Comparison of ENCODE assay signal across 1 cellular context in the genomic region with DNA sequence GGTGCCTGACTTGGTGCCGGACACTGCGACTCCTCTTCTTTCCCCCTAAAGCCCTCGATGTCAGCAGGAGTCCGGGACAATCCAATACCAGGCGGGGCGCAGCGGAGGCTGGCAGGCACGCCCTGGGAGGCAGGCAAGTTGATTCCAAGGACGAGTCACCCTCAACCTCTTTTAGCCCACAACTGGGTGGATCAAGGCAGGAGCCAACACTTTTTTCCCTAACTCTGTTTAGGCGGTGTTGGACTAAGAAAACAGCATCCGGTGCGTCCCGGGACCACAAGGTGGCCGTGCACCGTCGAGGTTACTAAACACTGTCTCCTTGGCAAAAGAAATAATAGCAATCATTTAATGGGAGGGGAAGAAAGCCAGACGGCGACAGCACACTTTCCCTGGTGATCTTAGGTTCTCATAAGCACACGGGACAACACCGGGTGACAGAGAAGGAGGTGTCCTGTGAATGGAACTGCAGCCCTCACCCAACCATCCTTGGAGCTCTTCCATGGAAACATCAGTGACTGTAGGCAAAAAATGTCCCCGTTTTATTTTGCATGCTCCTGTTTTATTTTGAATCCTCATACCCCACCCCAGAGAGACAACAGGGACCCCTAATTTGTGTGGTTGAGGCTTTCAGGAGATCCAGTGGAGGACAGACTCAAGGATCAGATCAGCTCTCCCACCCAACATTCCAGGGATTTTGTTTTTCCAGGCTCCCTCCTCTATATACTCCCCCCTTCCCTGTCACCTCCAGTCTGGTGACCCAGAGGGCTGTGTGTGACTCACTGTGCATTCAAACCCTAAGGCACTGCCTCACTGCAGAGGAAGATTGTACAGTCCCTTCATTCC.
TF ChIP-seq lines count a peak whose summit lies in the region.

No MANE protein-coding gene starts in this region.

TF ChIP-seq in HEK293, 187 proteins besides CTCF, POLR2A, EP300 and RAD21 (continued from another document and continues in another):
- TF ChIP-seq, protein P1, sequence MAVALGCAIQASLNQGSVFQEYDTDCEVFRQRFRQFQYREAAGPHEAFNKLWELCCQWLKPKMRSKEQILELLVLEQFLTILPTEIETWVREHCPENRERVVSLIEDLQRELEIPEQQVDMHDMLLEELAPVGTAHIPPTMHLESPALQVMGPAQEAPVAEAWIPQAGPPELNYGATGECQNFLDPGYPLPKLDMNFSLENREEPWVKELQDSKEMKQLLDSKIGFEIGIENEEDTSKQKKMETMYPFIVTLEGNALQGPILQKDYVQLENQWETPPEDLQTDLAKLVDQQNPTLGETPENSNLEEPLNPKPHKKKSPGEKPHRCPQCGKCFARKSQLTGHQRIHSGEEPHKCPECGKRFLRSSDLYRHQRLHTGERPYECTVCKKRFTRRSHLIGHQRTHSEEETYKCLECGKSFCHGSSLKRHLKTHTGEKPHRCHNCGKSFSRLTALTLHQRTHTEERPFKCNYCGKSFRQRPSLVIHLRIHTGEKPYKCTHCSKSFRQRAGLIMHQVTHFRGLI (tag by site-specific recombination; IDR thresholded peaks at IDR 0.05), result no peak
- TF ChIP-seq ZBTB21 (tag by site-specific recombination; IDR thresholded peaks at IDR 0.05), result no peak
- TF ChIP-seq SP2 (tag by site-specific recombination; IDR thresholded peaks at IDR 0.05), result peak; percentile 69
- TF ChIP-seq, protein P2, sequence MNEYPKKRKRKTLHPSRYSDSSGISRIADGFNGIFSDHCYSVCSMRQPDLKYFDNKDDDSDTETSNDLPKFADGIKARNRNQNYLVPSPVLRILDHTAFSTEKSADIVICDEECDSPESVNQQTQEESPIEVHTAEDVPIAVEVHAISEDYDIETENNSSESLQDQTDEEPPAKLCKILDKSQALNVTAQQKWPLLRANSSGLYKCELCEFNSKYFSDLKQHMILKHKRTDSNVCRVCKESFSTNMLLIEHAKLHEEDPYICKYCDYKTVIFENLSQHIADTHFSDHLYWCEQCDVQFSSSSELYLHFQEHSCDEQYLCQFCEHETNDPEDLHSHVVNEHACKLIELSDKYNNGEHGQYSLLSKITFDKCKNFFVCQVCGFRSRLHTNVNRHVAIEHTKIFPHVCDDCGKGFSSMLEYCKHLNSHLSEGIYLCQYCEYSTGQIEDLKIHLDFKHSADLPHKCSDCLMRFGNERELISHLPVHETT (tag by site-specific recombination; IDR thresholded peaks at IDR 0.05), result no peak
- TF ChIP-seq ZNF521 (tag by site-specific recombination; IDR thresholded peaks at IDR 0.05), result no peak
- TF ChIP-seq BCL6B (tag by site-specific recombination; IDR thresholded peaks at IDR 0.05), result no peak
- TF ChIP-seq GLIS2 (tag by site-specific recombination; IDR thresholded peaks at IDR 0.05), result 0 out of 2 replicates have a peak, but pooled peaks have one; percentile 52
- no peak for TF ChIP-seq ZNF488 (tag by site-specific recombination; IDR thresholded peaks at IDR 0.05)
- peak; percentile 63 for TF ChIP-seq KLF1 (tag by site-specific recombination; IDR thresholded peaks at IDR 0.05)
- peak; percentile 90 for TF ChIP-seq PRDM10 (tag by site-specific recombination; IDR thresholded peaks at IDR 0.05)
- TF ChIP-seq ZIC2 (tag by site-specific recombination; IDR thresholded peaks at IDR 0.05), result no peak; the same call in 1 of the 2 replicates
- TF ChIP-seq, protein P3, sequence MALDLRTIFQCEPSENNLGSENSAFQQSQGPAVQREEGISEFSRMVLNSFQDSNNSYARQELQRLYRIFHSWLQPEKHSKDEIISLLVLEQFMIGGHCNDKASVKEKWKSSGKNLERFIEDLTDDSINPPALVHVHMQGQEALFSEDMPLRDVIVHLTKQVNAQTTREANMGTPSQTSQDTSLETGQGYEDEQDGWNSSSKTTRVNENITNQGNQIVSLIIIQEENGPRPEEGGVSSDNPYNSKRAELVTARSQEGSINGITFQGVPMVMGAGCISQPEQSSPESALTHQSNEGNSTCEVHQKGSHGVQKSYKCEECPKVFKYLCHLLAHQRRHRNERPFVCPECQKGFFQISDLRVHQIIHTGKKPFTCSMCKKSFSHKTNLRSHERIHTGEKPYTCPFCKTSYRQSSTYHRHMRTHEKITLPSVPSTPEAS (tag by site-specific recombination; IDR thresholded peaks at IDR 0.05), result no peak
- TF ChIP-seq ZNF664 (tag by site-specific recombination; IDR thresholded peaks at IDR 0.05), result no peak
- TF ChIP-seq ZNF350 (tag by site-specific recombination; IDR thresholded peaks at IDR 0.05), result no peak
- TF ChIP-seq ZNF514 (tag by site-specific recombination; IDR thresholded peaks at IDR 0.05), result no peak
- 0 out of 2 replicates have a peak, but pooled peaks have one; percentile 14 for TF ChIP-seq IKZF3 (tag by site-specific recombination; IDR thresholded peaks at IDR 0.05)
- TF ChIP-seq, protein P4, sequence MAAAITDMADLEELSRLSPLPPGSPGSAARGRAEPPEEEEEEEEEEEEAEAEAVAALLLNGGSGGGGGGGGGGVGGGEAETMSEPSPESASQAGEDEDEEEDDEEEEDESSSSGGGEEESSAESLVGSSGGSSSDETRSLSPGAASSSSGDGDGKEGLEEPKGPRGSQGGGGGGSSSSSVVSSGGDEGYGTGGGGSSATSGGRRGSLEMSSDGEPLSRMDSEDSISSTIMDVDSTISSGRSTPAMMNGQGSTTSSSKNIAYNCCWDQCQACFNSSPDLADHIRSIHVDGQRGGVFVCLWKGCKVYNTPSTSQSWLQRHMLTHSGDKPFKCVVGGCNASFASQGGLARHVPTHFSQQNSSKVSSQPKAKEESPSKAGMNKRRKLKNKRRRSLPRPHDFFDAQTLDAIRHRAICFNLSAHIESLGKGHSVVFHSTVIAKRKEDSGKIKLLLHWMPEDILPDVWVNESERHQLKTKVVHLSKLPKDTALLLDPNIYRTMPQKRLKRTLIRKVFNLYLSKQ (tag by site-specific recombination; IDR thresholded peaks at IDR 0.05; ENCODE audit: borderline replicate concordance), result no peak
- TF ChIP-seq ZNF341 (tag by site-specific recombination; IDR thresholded peaks at IDR 0.05; ENCODE audit: low read depth), result peak; percentile 70
- no peak for TF ChIP-seq KLF16 (tag by site-specific recombination; IDR thresholded peaks at IDR 0.05)
- TF ChIP-seq ZNF112 (tag by site-specific recombination; IDR thresholded peaks at IDR 0.05), result no peak
- no peak for TF ChIP-seq ZNF571 (tag by site-specific recombination; IDR thresholded peaks at IDR 0.05)
- no peak for TF ChIP-seq ZNF629 (tag by site-specific recombination; IDR thresholded peaks at IDR 0.05)
- no peak for TF ChIP-seq ZFHX2 (tag by site-specific recombination; conservative IDR thresholded peaks at IDR 0.05)
- no peak for TF ChIP-seq BCL11A (tag by site-specific recombination; IDR thresholded peaks at IDR 0.05; ENCODE audit: low read depth)
- TF ChIP-seq, protein P5, sequence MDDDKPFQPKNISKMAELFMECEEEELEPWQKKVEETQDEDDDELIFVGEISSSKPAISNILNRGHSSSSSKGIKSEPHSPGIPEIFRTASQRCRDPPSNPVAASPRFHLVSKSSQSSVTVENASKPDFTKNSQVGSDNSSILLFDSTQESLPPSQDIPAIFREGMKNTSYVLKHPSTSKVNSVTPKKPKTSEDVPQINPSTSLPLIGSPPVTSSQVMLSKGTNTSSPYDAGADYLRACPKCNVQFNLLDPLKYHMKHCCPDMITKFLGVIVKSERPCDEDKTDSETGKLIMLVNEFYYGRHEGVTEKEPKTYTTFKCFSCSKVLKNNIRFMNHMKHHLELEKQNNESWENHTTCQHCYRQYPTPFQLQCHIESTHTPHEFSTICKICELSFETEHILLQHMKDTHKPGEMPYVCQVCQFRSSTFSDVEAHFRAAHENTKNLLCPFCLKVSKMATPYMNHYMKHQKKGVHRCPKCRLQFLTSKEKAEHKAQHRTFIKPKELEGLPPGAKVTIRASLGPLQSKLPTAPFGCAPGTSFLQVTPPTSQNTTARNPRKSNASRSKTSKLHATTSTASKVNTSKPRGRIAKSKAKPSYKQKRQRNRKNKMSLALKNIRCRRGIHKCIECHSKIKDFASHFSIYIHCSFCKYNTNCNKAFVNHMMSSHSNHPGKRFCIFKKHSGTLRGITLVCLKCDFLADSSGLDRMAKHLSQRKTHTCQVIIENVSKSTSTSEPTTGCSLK (tag by site-specific recombination; IDR thresholded peaks at IDR 0.05), result no peak
- no peak for TF ChIP-seq ZNF501 (tag by site-specific recombination; IDR thresholded peaks at IDR 0.05)
- no peak for TF ChIP-seq OVOL3 (tag by site-specific recombination; IDR thresholded peaks at IDR 0.05)
- TF ChIP-seq ZNF302 (tag by site-specific recombination; IDR thresholded peaks at IDR 0.05; ENCODE audit: low read depth), result no peak
- TF ChIP-seq, protein P6, sequence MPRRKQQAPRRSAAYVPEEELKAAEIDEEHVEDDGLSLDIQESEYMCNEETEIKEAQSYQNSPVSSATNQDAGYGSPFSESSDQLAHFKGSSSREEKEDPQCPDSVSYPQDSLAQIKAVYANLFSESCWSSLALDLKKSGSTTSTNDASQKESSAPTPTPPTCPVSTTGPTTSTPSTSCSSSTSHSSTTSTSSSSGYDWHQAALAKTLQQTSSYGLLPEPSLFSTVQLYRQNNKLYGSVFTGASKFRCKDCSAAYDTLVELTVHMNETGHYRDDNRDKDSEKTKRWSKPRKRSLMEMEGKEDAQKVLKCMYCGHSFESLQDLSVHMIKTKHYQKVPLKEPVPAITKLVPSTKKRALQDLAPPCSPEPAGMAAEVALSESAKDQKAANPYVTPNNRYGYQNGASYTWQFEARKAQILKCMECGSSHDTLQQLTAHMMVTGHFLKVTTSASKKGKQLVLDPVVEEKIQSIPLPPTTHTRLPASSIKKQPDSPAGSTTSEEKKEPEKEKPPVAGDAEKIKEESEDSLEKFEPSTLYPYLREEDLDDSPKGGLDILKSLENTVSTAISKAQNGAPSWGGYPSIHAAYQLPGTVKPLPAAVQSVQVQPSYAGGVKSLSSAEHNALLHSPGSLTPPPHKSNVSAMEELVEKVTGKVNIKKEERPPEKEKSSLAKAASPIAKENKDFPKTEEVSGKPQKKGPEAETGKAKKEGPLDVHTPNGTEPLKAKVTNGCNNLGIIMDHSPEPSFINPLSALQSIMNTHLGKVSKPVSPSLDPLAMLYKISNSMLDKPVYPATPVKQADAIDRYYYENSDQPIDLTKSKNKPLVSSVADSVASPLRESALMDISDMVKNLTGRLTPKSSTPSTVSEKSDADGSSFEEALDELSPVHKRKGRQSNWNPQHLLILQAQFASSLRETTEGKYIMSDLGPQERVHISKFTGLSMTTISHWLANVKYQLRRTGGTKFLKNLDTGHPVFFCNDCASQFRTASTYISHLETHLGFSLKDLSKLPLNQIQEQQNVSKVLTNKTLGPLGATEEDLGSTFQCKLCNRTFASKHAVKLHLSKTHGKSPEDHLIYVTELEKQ (tag by site-specific recombination; IDR thresholded peaks at IDR 0.05; ENCODE audit: borderline replicate concordance), result no peak
- TF ChIP-seq, protein P7, sequence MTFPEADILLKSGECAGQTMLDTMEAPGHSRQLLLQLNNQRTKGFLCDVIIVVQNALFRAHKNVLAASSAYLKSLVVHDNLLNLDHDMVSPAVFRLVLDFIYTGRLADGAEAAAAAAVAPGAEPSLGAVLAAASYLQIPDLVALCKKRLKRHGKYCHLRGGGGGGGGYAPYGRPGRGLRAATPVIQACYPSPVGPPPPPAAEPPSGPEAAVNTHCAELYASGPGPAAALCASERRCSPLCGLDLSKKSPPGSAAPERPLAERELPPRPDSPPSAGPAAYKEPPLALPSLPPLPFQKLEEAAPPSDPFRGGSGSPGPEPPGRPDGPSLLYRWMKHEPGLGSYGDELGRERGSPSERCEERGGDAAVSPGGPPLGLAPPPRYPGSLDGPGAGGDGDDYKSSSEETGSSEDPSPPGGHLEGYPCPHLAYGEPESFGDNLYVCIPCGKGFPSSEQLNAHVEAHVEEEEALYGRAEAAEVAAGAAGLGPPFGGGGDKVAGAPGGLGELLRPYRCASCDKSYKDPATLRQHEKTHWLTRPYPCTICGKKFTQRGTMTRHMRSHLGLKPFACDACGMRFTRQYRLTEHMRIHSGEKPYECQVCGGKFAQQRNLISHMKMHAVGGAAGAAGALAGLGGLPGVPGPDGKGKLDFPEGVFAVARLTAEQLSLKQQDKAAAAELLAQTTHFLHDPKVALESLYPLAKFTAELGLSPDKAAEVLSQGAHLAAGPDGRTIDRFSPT (tag by site-specific recombination; IDR thresholded peaks at IDR 0.05), result 0 out of 2 replicates have a peak, but pooled peaks have one; percentile 29
- no peak for TF ChIP-seq ZNF473 (tag by site-specific recombination; IDR thresholded peaks at IDR 0.05)
- TF ChIP-seq ZNF677 (tag by site-specific recombination; IDR thresholded peaks at IDR 0.05), result no peak
- TF ChIP-seq ZNF621 (tag by site-specific recombination; IDR thresholded peaks at IDR 0.05), result no peak
